Comparison of ENCODE assay signal across 10 cellular contexts in genomic region chr2:165634855-165635254, GRCh38.
DNase-seq lines count a peak whose midpoint lies in the region; ATAC-seq and TF ChIP-seq lines count a peak whose summit lies in the region.
"Had no signal": no experiment of that assay in that cellular context is flagged by ENCODE, and none has a peak within 500 bp of the region (broad histone marks: within the 10 kb centered on the region; RNA-seq: fewer than 3 reads in every experiment).

No MANE protein-coding gene starts in this region.

- BruUV-seq in PC-9 (replicated peaks; lab: Mats Ljungman, UMichigan): no TSS peak

- H3K27me3 Mint-ChIP-seq in glutamatergic neuron (ENCODE audit: unreplicated experiment): no peaks in the 10 kb centered on the region

- H3K36me3 ChIP-seq in SJCRH30: no peaks in the 10 kb centered on the region
- H3K36me3 ChIP-seq in PC-9 (ENCODE audit: low read depth): no peaks in the 10 kb centered on the region

- no peaks in the 10 kb centered on the region for H4K20me1 ChIP-seq in PC-9 (ENCODE audit: insufficient read depth)

- H3K4me2 ChIP-seq in PC-9: no peak overlapping the region

- no peaks in the 10 kb centered on the region for H3F3A ChIP-seq in PC-9 (ENCODE audit: insufficient read depth, low read depth)

- no peaks in the 10 kb centered on the region for H3K79me2 ChIP-seq in PC-9 (ENCODE audit: low read depth)

- H3K4me1 Mint-ChIP-seq in glutamatergic neuron (ENCODE audit: low read depth, unreplicated experiment): peaks cover 11% of the 10 kb centered on the region

- peaks cover 2% of the 10 kb centered on the region for H3K9me3 Mint-ChIP-seq in glutamatergic neuron (ENCODE audit: unreplicated experiment)
- H3K9me3 Mint-ChIP-seq: activated CD4-positive, alpha-beta T cell treated with anti-CD3 and anti-CD28 coated beads, Interleukin-2, amount 10 ng/mL, durations not matched to agents 24 days and 14 days had no signal

- H3K9me2 ChIP-seq in PC-9 (ENCODE audit: insufficient read depth): no peaks in the 10 kb centered on the region

- H3K9me3 ChIP-seq in SJCRH30 (replicated peaks): no peaks in the 10 kb centered on the region
- no peaks in the 10 kb centered on the region for H3K9me3 ChIP-seq in PC-9 (ENCODE audit: insufficient read depth, low read depth)

- H3K4me3 Mint-ChIP-seq in glutamatergic neuron (ENCODE audit: unreplicated experiment): no peak overlapping the region
- H3K4me3 Mint-ChIP-seq: activated CD4-positive, alpha-beta T cell treated with anti-CD3 and anti-CD28 coated beads, Interleukin-2, amount 10 ng/mL, durations not matched to agents 24 days and 14 days had no signal

- H3K27me3 ChIP-seq in SJCRH30 (no peaks in the 10 kb centered on the region), PC-9 (ENCODE audit: insufficient read depth, low read depth) (no peaks in the 10 kb centered on the region)

- H3K4me1 ChIP-seq in SJCRH30 (peaks cover 24% of the 10 kb centered on the region), PC-9 (replicated peaks; ENCODE audit: insufficient read depth) (no peaks in the 10 kb centered on the region)

- intact Hi-C loops in posterior cingulate gyrus (cut with DNase I): loop anchor here (10.0 kb wide), 1 partner anchor 50 kb away; no protein-coding TSS in a partner anchor
- intact Hi-C loops in PC-9 (cut with micrococcal nuclease; ENCODE audit: unreplicated experiment): no loop called here

- POLR2A ChIA-PET in HEK293T (lab: Yijun Ruan, JAX): no interaction called here
- POLR2A ChIA-PET in PC-9 (lab: Charles Lee; ENCODE audit: unreplicated experiment): no interaction called here

- H3K27ac Mint-ChIP-seq in glutamatergic neuron (ENCODE audit: unreplicated experiment): no peak overlapping the region
- H3K27ac Mint-ChIP-seq: activated CD4-positive, alpha-beta T cell treated with anti-CD3 and anti-CD28 coated beads, Interleukin-2, amount 10 ng/mL, durations not matched to agents 24 days and 14 days had no signal

- H3K27ac ChIP-seq in SJCRH30 (peak overlapping the region; percentile 59), PC-9 (no peak overlapping the region)
- H3K27ac ChIP-seq: HL-60 had no signal

- no peak for ATAC-seq in GM19395 (IDR thresholded peaks at IDR 0.05; ENCODE audit: unreplicated experiment)

- TF ChIP-seq CTCF in glutamatergic neuron (IDR thresholded peaks at IDR 0.05; ENCODE audit: partially characterized antibody, unreplicated experiment): no peak
- no peak for TF ChIP-seq CTCF in PC-9 (conservative IDR thresholded peaks at IDR 0.05)

- H3K4me3 ChIP-seq in SJCRH30: peak overlapping the region; percentile 10; the same call in 1 of the 2 replicates
- no peak overlapping the region for H3K4me3 ChIP-seq in PC-9

- no peak overlapping the region for H2AFZ ChIP-seq in PC-9

- peak; percentile 25 for DNase-seq in HEK293T (ENCODE audit: extremely low spot score)
- peak; percentile 68 to 72 for DNase-seq in SJCRH30
- DNase-seq in glutamatergic neuron: peak; percentile 53
- DNase-seq in posterior cingulate gyrus: peak; percentile 57 to 97 (median 79)
- no peak for DNase-seq in activated CD4-positive, CD25-positive, alpha-beta regulatory T cell treated with anti-CD3 and anti-CD28 coated beads, Interleukin-2, amount 50 U/mL, for 72 hours
- no peak for DNase-seq in PC-9
- DNase-seq in HT-29 (ENCODE audit: low spot score): no peak
- DNase-seq: activated CD4-positive, alpha-beta T cell treated with anti-CD3 and anti-CD28 coated beads, Interleukin-2, amount 10 ng/mL, durations not matched to agents 24 days and 14 days had no signal

- CTCF ChIA-PET in HEK293T (lab: Yijun Ruan, JAX) (no interaction called here), PC-9 (lab: Charles Lee) (no interaction called here)

- H3K36me3 Mint-ChIP-seq in glutamatergic neuron (ENCODE audit: unreplicated experiment): no peaks in the 10 kb centered on the region

TF ChIP-seq in HEK293T, 16 proteins besides CTCF, POLR2A, EP300 and RAD21:
- TF ChIP-seq ZNF384 (IDR thresholded peaks at IDR 0.05) (no peak), FOXM1 (IDR thresholded peaks at IDR 0.05; ENCODE audit: borderline replicate concordance) (no peak), SP1 (IDR thresholded peaks at IDR 0.05) (no peak), HDGF (IDR thresholded peaks at IDR 0.05; ENCODE audit: borderline replicate concordance) (no peak), L3MBTL2 (conservative IDR thresholded peaks at IDR 0.05) (no peak), ARNT (IDR thresholded peaks at IDR 0.05) (no peak), BHLHE40 (IDR thresholded peaks at IDR 0.05; ENCODE audit: borderline replicate concordance) (no peak), SUZ12 (IDR thresholded peaks at IDR 0.05) (no peak), NFRKB (IDR thresholded peaks at IDR 0.05) (no peak), FOXK2 (IDR thresholded peaks at IDR 0.05) (no peak), CTBP1 (IDR thresholded peaks at IDR 0.05; ENCODE audit: borderline replicate concordance) (no peak), FOXA1 (IDR thresholded peaks at IDR 0.05) (no peak), ELF4 (IDR thresholded peaks at IDR 0.05) (no peak), LEF1 (IDR thresholded peaks at IDR 0.05; ENCODE audit: borderline replicate concordance) (no peak), TARDBP (IDR thresholded peaks at IDR 0.05) (no peak)
- TF ChIP-seq, protein P1, sequence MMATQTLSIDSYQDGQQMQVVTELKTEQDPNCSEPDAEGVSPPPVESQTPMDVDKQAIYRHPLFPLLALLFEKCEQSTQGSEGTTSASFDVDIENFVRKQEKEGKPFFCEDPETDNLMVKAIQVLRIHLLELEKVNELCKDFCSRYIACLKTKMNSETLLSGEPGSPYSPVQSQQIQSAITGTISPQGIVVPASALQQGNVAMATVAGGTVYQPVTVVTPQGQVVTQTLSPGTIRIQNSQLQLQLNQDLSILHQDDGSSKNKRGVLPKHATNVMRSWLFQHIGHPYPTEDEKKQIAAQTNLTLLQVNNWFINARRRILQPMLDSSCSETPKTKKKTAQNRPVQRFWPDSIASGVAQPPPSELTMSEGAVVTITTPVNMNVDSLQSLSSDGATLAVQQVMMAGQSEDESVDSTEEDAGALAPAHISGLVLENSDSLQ (IDR thresholded peaks at IDR 0.05): no peak

Comparison
In these comparisons a context has a peak if more than half of its experiments do, and no peak if none do; other contexts are left out.
1. DNase-seq: peak in HEK293T (single experiment), SJCRH30 (2 of 2), glutamatergic neuron (single experiment) and posterior cingulate gyrus (10 of 10); none in activated CD4-positive, CD25-positive, alpha-beta regulatory T cell treated with anti-CD3 and anti-CD28 coated beads, Interleukin-2, amount 50 U/mL, for 72 hours (single experiment), PC-9 (0 of 2) and HT-29 (single experiment).